ENCODE assay signal across 9 cellular contexts in genomic region chr3:52851348-52851747, GRCh38. TPM values are rescaled to one million over a fixed set of nuclear protein-coding genes. Genes with fewer than 3 reads are reported as not detected.
DNase-seq lines count a peak whose midpoint lies in the region; ATAC-seq, FAIRE-seq and TF ChIP-seq lines count a peak whose summit lies in the region.
"Had no signal": no experiment of that assay in that cellular context is flagged by ENCODE, and none has a peak within 500 bp of the region (broad histone marks: within the 10 kb centered on the region; RNA-seq: fewer than 3 reads in every experiment).

No MANE protein-coding gene starts in this region.

- peak; percentile 57 for FAIRE-seq in HTR-8/SVneo (lab: Jason Lieb, UNC)
- FAIRE-seq: A204.1 had no signal

- H3K27me3 ChIP-seq in right lobe of liver: no peaks in the 10 kb centered on the region

- TF ChIP-seq CTCF in right lobe of liver (IDR thresholded peaks at IDR 0.05): peak; percentile 63 to 94 (median 70)

- no peak for TF ChIP-seq POLR2A in right lobe of liver (IDR thresholded peaks at IDR 0.05)

- peak; percentile 86 to 93 (median 90) for ATAC-seq in right lobe of liver
- ATAC-seq in GM18873 (IDR thresholded peaks at IDR 0.05; ENCODE audit: low FRiP score, unreplicated experiment): no peak

- DNase-seq in DMS 273 (lab: John Stamatoyannopoulos, UW; ENCODE audit: unreplicated experiment) (peak; percentile 71), DMS 273 treated with DMSO at 0.1 percent for 48 hours (lab: John Stamatoyannopoulos, UW) (no peak), HTR-8/SVneo (ENCODE audit: insufficient read length, low spot score) (peak; percentile 62), RKO (ENCODE audit: low spot score) (peak; percentile 66), cerebellar cortex (ENCODE audit: low spot score) (peak; percentile 67), right lobe of liver (peak; percentile 61 to 72 (median 67)), ureter (ENCODE audit: low spot score) (no peak)

- peaks cover 0 to 21% (median 10%) of the 10 kb centered on the region in 4 donors for H3K36me3 ChIP-seq in right lobe of liver

- no peaks in the 10 kb centered on the region for H3K9me3 ChIP-seq in right lobe of liver

- 17% methylated on average over 2 of the region's 3 CpGs for WGBS in right lobe of liver (ENCODE audit: insufficient coverage, low coverage, low lambda C conversion rate, missing lambda C conversion rate)

- no peak overlapping the region for H3K4me3 ChIP-seq in right lobe of liver

- H3K4me1 ChIP-seq in right lobe of liver: peaks cover 0 to 8% (median under 1%) of the 10 kb centered on the region in 4 donors

- no peak overlapping the region for H3K27ac ChIP-seq in right lobe of liver

- intact Hi-C loops in right lobe of liver (cut with DNase I): loop anchor here (5.0 to 10.0 kb wide), 2 partner anchors 86 to 223 kb away; no protein-coding TSS in a partner anchor

RNA-seq across cellular contexts. Expression of gene MUSTN1, which starts 16.5 kb away (rescaled TPM):
- total RNA-seq in right lobe of liver (1 to 10 TPM in 3 of 6 experiments, under 1 TPM in 1, not detected in 2; 0.59 to 9.9 (median 5.7) TPM), ureter (15.9 TPM)

RNA-seq across cellular contexts. Expression of gene ITIH4, which starts 20.9 kb away (rescaled TPM):
- total RNA-seq in right lobe of liver (1,000 to 10,000 TPM; 1,573 to 4,137 (median 3,531) TPM), ureter (37.1 TPM)

RNA-seq across cellular contexts. Expression of gene STIMATE, which starts 46.0 kb away (rescaled TPM):
- 10 to 100 TPM; 17.4 to 48.5 (median 33.8) TPM for total RNA-seq in right lobe of liver
- total RNA-seq in ureter: 35.7 TPM

RNA-seq across cellular contexts. Expression of gene ITIH3, which starts 56.8 kb away (rescaled TPM):
- total RNA-seq in right lobe of liver (1,000 to 10,000 TPM in 3 of 6 experiments, 100 to 1,000 TPM in 3; 742 to 1,822 (median 982) TPM), ureter (4.6 TPM)

Comparison
In these comparisons a context has a peak if more than half of its experiments do, and no peak if none do; other contexts are left out.
1. DNase-seq: peak in DMS 273 (single experiment), HTR-8/SVneo (single experiment), RKO (single experiment), cerebellar cortex (single experiment) and right lobe of liver (3 of 3); none in DMS 273 treated with DMSO at 0.1 percent for 48 hours (single experiment) and ureter (single experiment).
2. RNA of gene ITIH4, which starts 20.9 kb away (total RNA-seq): 1,573 to 4,137 TPM in right lobe of liver; 37.1 TPM in ureter (single experiment); every median in the first group is over 10 times any median in the second.